Comparison of ENCODE assay signal across 8 cellular contexts in the genomic region with DNA sequence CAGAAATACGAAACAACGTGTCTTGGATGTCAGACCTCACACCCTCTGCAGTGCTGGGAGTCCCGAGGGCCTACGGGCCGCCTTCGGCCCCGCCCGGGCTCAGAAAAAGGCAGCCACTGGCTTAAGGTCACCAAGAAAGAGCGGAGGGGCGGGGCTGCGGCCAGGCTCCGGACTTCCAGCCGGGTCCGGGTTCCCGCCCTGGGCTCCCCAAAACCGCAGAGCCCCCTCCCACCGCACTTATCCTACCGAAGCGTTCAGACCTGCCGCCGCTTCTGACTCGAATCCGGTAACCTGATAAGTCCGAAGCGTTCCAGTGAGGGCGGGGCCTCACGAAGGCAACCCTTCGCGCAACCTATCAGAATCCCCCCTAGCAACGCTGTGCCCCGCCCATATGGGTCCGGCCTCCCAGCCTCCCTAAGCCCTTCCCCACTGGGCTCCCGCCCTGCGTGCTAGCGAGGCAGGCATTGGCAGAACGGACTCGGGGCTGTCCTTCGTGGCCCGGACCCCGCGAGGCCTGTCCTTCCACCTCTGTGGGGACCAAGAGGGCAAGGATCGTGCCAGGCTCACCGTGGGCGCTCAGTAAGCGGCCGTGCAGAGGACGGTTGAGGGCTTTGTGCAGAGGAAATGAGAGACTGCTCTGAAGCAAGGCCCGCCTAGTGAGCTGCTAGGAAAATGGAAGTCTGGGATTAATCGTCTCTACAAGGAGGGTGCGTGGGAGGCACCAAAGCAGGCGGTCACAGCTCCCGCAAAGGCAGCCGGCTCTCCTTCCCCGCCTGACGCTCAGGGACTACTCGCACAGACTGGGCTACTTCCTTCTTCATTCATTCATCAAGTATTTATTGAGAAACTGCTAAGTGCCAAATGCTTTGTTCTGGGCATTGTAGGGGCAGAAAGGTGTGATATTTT. TPM values are rescaled to one million over a fixed set of nuclear protein-coding genes. Genes with fewer than 3 reads are reported as not detected.
DNase-seq lines count a peak whose midpoint lies in the region; TF ChIP-seq lines count a peak whose summit lies in the region.

Gene NAGA, minus strand, starts transcription at position 296 of the 906 bp plus-strand sequence. CDS start 515 bp downstream, outside the sequence.

- CTCF ChIA-PET in HEK293T (lab: Yijun Ruan, JAX): no interaction called here

- H3K4me3 ChIP-seq in SJSA1 (peak within 1 kb of the TSS; percentile 53), foreskin fibroblast (ENCODE audit: low read depth in 1 of 2, low read length in 2 of 2) (peak within 1 kb of the TSS; percentile 59 to 76), stomach (peak within 1 kb of the TSS; percentile 51 to 69 (median 60))

- TF ChIP-seq EP300 in stomach (IDR thresholded peaks at IDR 0.05): no peak

- H3K36me3 ChIP-seq in SJSA1: peaks cover 20% of the 10 kb centered on the region
- H3K36me3 ChIP-seq in stomach: peaks cover 22 to 31% (median 26%) of the 10 kb centered on the region in 4 donors

- no peaks in the 10 kb centered on the region for H3K9me3 Mint-ChIP-seq in neural crest cell

- TF ChIP-seq POLR2A in stomach (IDR thresholded peaks at IDR 0.05): peak in 2 of 4 donors; percentile 31 to 47

- H3K4me1 ChIP-seq in SJSA1 (replicated peaks) (peaks cover 35% of the 10 kb centered on the region), stomach (peaks cover 30 to 68% (median 44%) of the 10 kb centered on the region in 4 donors)

- TF ChIP-seq CTCF in foreskin fibroblast (IDR thresholded peaks at IDR 0.05; ENCODE audit: low read depth, low read length) (no peak), neural crest cell (conservative IDR thresholded peaks at IDR 0.05) (no peak), stomach (IDR thresholded peaks at IDR 0.05) (no peak)

- peak within 1 kb of the TSS; percentile 33 for H3K27ac ChIP-seq in SJSA1
- peak within 1 kb of the TSS; percentile 88 to 93 (median 89) for H3K27ac ChIP-seq in stomach

- intact Hi-C loops in stomach (cut with DNase I; ENCODE audit: low total_unique reads): no loop called here

- peak within 1 kb of the TSS; percentile 93 for H3K27ac Mint-ChIP-seq in neural crest cell (ENCODE audit: unreplicated experiment)

- H3K27me3 Mint-ChIP-seq in neural crest cell (ENCODE audit: low read depth): no peaks in the 10 kb centered on the region

- peak within 1 kb of the TSS; percentile 94 for H3K4me3 Mint-ChIP-seq in neural crest cell

- no peaks in the 10 kb centered on the region for H3K9me3 ChIP-seq in SJSA1 (replicated peaks)
- no peaks in the 10 kb centered on the region for H3K9me3 ChIP-seq in stomach

- peaks cover 26% of the 10 kb centered on the region for H3K4me1 Mint-ChIP-seq in neural crest cell

- DNase-seq in GF-D8 (lab: John Stamatoyannopoulos, UW) (peak; percentile 94), HEK293T (ENCODE audit: extremely low spot score) (peak; percentile 93), MV-4-11 (lab: John Stamatoyannopoulos, UW) (peak; percentile 99), SJSA1 (ENCODE audit: low read depth in 1 of 2, low spot score in 2 of 2) (peak; percentile 94 to 97), foreskin fibroblast (peak; percentile 96 to 99), neural crest cell (ENCODE audit: low read depth, low spot score) (peak; percentile 90), stomach (peak; percentile 96)
- peak; percentile 84 for DNase-seq in activated gamma-delta T cell treated with anti-CD3 and anti-CD28 coated beads, Interleukin-2, amount 50 U/mL, for 16 hours (ENCODE audit: low read depth)

- WGBS in stomach, 5 donors: 0 to 1% (median 0%) methylated on average over 31 to 56 of the region's 56 CpGs

- H3K36me3 Mint-ChIP-seq in neural crest cell (ENCODE audit: low read depth): peaks cover 3% of the 10 kb centered on the region

- H3K27me3 ChIP-seq in SJSA1 (replicated peaks): no peaks in the 10 kb centered on the region
- H3K27me3 ChIP-seq in stomach: no peaks in the 10 kb centered on the region

- POLR2A ChIA-PET in HEK293T (lab: Yijun Ruan, JAX): interaction anchor here (0.6 to 3.5 kb wide), 13 partner anchors 8 to 124 kb away, joined by 3 to 53 read pairs (median 4); partner anchors contain the start of genes CENPM, NDUFA6 and SMDT1

TF ChIP-seq in HEK293T, 16 proteins besides CTCF, POLR2A, EP300 and RAD21:
- TF ChIP-seq ARNT (IDR thresholded peaks at IDR 0.05) (no peak), FOXK2 (IDR thresholded peaks at IDR 0.05) (no peak), L3MBTL2 (conservative IDR thresholded peaks at IDR 0.05) (peak; percentile 99), HDGF (IDR thresholded peaks at IDR 0.05; ENCODE audit: borderline replicate concordance) (peak; percentile 88)

RNA-seq across cellular contexts. Expression of gene NAGA, which starts in this region (rescaled TPM):
- total RNA-seq in SJSA1 (2014; rRNA removed; shearing (Covaris generic)): 39.6 and 41.2 TPM in 2 replicates
- total RNA-seq in neural crest cell: 21.2 and 21.4 TPM in 2 replicates
- total RNA-seq in stomach: 10 to 100 TPM in 4 of 5 donors, 1 to 10 TPM in 1; 2.3 to 55.8 (median 24.2) TPM
- polyA plus RNA-seq in stomach: 1 to 10 TPM; 8.4 to 9.8 (median 9.5) TPM

Comparison
In these comparisons a context has a peak if more than half of its experiments do, and no peak if none do; other contexts are left out.
1. Peak in every context shown above with its lines: DNase-seq, H3K4me3 ChIP-seq and H3K27ac ChIP-seq.